ENCODE assay signal across 8 cellular contexts in genomic region chr1:155322953-155323728, GRCh38. TPM values are rescaled to one million over a fixed set of nuclear protein-coding genes. Genes with fewer than 3 reads are reported as not detected.
DNase-seq lines count a peak whose midpoint lies in the region; ATAC-seq and TF ChIP-seq lines count a peak whose summit lies in the region.

No MANE protein-coding gene starts in this region.

- H3K9ac ChIP-seq in smooth muscle cell (ENCODE audit: low read depth) = peak overlapping the region; percentile 65

- H2AFZ ChIP-seq in smooth muscle cell (ENCODE audit: low read depth) = no peak overlapping the region

- H3K4me2 ChIP-seq in smooth muscle cell = peak overlapping the region; percentile 88

- peaks cover 18% of the 10 kb centered on the region for H3K4me1 ChIP-seq in smooth muscle cell (ENCODE audit: low read depth)

- peak overlapping the region; percentile 71 to 90 for H3K4me3 ChIP-seq in cardiac fibroblast (replicated peaks in 1 of 2; ENCODE audit: low read depth in 2 of 2, low read length in 2 of 2)
- peak overlapping the region; percentile 75 for H3K4me3 ChIP-seq in smooth muscle cell

- H3F3A ChIP-seq in smooth muscle cell (ENCODE audit: low read depth) = peaks cover 8% of the 10 kb centered on the region

- H3K27me3 ChIP-seq in smooth muscle cell (ENCODE audit: low read depth) = no peaks in the 10 kb centered on the region

- TF ChIP-seq CTCF in cardiac fibroblast (IDR thresholded peaks at IDR 0.05; ENCODE audit: low read depth, low read length) = peak; percentile 79
- peak; percentile 99 for TF ChIP-seq CTCF in smooth muscle cell (IDR thresholded peaks at IDR 0.05; ENCODE audit: borderline replicate concordance, insufficient read depth, poor library complexity, severe bottlenecking)

- under 1% methylated on average over 35 of the region's 58 CpGs for WGBS in smooth muscle cell (ENCODE audit: low lambda C conversion rate)

- peak; percentile 93 for DNase-seq in NCI-H2227 (lab: John Stamatoyannopoulos, UW; ENCODE audit: unreplicated experiment)
- DNase-seq in activated CD4-positive, CD25-positive, alpha-beta regulatory T cell (lab: John Stamatoyannopoulos, UW) = peak; percentile 75 to 88 (median 82)
- DNase-seq in cardiac fibroblast (ENCODE audit: low read depth in 2 of 2) = peak; percentile 96 to 99
- peak; percentile 87 for DNase-seq in inferior parietal cortex (ENCODE audit: extremely low spot score)
- peak; percentile 89 for DNase-seq in smooth muscle cell (lab: John Stamatoyannopoulos, UW; ENCODE audit: unreplicated experiment)

- H3K27ac ChIP-seq in smooth muscle cell (ENCODE audit: low read depth) = peak overlapping the region; percentile 66

- ATAC-seq in GM18498 (IDR thresholded peaks at IDR 0.05; ENCODE audit: unreplicated experiment) = peak; percentile 53
- ATAC-seq in HG03097 (IDR thresholded peaks at IDR 0.05; ENCODE audit: low FRiP score, unreplicated experiment) = peak; percentile 34
- ATAC-seq in HG02973 (IDR thresholded peaks at IDR 0.05; ENCODE audit: unreplicated experiment) = no peak

- H4K20me1 ChIP-seq in smooth muscle cell (ENCODE audit: low read depth) = peaks cover 18% of the 10 kb centered on the region

- no peaks in the 10 kb centered on the region for H3K79me2 ChIP-seq in smooth muscle cell (ENCODE audit: low read depth)

- H3K9me3 ChIP-seq in smooth muscle cell (replicated peaks; ENCODE audit: low read depth) = no peaks in the 10 kb centered on the region

- no peaks in the 10 kb centered on the region for H3K36me3 ChIP-seq in smooth muscle cell (ENCODE audit: low read depth)

RNA-seq across cellular contexts. Expression of gene RUSC1, which starts 2.4 kb away (rescaled TPM):
- 28.6 and 28.7 TPM in 2 replicates for total RNA-seq in smooth muscle cell
- polyA plus RNA-seq in smooth muscle cell = 33.2 and 42.6 TPM in 2 replicates

RNA-seq across cellular contexts. Expression of gene FDPS, which starts 14.5 kb away (rescaled TPM):
- 104 and 136 TPM in 2 replicates for total RNA-seq in smooth muscle cell
- 208 and 299 TPM in 2 replicates for polyA plus RNA-seq in smooth muscle cell

RNA-seq across cellular contexts. Expression of gene PKLR, which starts 21.9 kb away (rescaled TPM):
- total RNA-seq in smooth muscle cell = 0.09 TPM in 1 of 2 replicates, not detected in the other
- 0.07 TPM in 1 of 2 replicates, not detected in the other for polyA plus RNA-seq in smooth muscle cell

RNA-seq across cellular contexts. Expression of gene HCN3, which starts 45.9 kb away (rescaled TPM):
- total RNA-seq in smooth muscle cell = 0.49 and 0.72 TPM in 2 replicates
- polyA plus RNA-seq in smooth muscle cell = 1.2 and 1.6 TPM in 2 replicates

RNA-seq across cellular contexts. Expression of gene CLK2, which starts 49.8 kb away (rescaled TPM):
- total RNA-seq in smooth muscle cell = 23.6 and 25.5 TPM in 2 replicates
- 23.5 and 32.2 TPM in 2 replicates for polyA plus RNA-seq in smooth muscle cell
